ENCODE assay signal across 8 cellular contexts in genomic region chr15:66153549-66154415, GRCh38.
DNase-seq lines count a peak whose midpoint lies in the region; ATAC-seq lines count a peak whose summit lies in the region.

No MANE protein-coding gene starts in this region.

- intact Hi-C loops in left ventricle myocardium superior (cut with micrococcal nuclease): no loop called here

- peak; percentile 18 for DNase-seq in DMS 273 (lab: John Stamatoyannopoulos, UW; ENCODE audit: unreplicated experiment)
- no peak for DNase-seq in DMS 273 treated with DMSO at 0.1 percent for 48 hours (lab: John Stamatoyannopoulos, UW)
- peak; percentile 96 to 99 for DNase-seq in NCI-H2081 (lab: John Stamatoyannopoulos, UW)
- peak; percentile 80 for DNase-seq in renal cortical epithelial cell (ENCODE audit: low read depth)
- DNase-seq in mesenteric fat pad (ENCODE audit: low spot score): no peak
- DNase-seq in left ventricle myocardium superior: no peak
- DNase-seq in NCI-H1048 (lab: John Stamatoyannopoulos, UW): no peak

- ATAC-seq in HG02884 (IDR thresholded peaks at IDR 0.05; ENCODE audit: unreplicated experiment): peak; percentile 87
- no peak for ATAC-seq in left ventricle myocardium superior

Comparison
In these comparisons a context has a peak if more than half of its experiments do, and no peak if none do; other contexts are left out.
1. DNase-seq: peak in DMS 273 (single experiment), NCI-H2081 (2 of 2) and renal cortical epithelial cell (single experiment); none in DMS 273 treated with DMSO at 0.1 percent for 48 hours (single experiment), mesenteric fat pad (single experiment), left ventricle myocardium superior (single experiment) and NCI-H1048 (single experiment).